In the genomic region with DNA sequence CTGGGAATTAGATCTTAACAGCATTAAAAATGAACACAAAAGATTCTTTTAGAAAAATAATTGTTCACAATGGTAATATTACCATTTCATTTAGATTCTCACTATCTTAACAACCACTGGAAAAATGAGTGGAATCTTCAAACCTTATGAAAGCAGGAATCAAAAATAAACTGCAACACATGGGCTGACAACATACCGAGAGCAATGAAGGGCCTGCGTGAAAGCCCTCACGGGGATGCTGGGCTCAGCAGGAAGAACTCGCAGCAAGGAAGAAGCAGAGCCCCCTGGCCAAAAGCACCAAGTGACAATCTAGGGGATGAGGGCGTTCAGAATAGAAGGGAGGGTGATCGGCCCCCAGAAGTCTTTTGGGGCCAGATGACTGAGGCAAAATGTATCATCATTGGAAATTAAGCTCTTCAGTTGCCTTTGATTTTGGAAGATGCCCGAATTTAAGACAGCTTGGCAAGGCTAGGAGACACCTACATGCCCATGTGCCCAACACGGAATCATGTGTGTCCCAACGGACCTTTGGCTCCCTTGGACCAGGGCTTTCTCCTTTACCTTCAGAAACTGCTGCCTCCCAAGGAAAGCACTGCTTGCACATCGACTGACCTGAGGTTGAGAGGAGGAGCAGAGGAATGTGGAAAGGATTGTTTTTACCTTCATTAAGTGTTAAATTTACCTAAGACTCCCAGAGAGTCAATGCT, we compare ENCODE assay signal across 16 cellular contexts.
A peak's percentile ranks its signal among the peaks of the same experiment; 100 is the strongest.
DNase-seq lines count a peak whose midpoint lies in the region; ATAC-seq and TF ChIP-seq lines count a peak whose summit lies in the region.
"Had no signal": no experiment of that assay in that cellular context is flagged by ENCODE, and none has a peak within 500 bp of the region (broad histone marks: within the 10 kb centered on the region; RNA-seq: fewer than 3 reads in every experiment).

No MANE protein-coding gene starts in this region.

- no TSS peak for BruUV-seq in Panc1 (replicated peaks; lab: Mats Ljungman, UMichigan)

- H3K36me3 ChIP-seq in Panc1 (ENCODE audit: control insufficient read depth, insufficient read depth, low read length): no peaks in the 10 kb centered on the region
- H3K36me3 ChIP-seq in breast epithelium: no peaks in the 10 kb centered on the region
- H3K36me3 ChIP-seq in thyroid gland: no peaks in the 10 kb centered on the region
- H3K36me3 ChIP-seq: MG63 had no signal

- TF ChIP-seq POLR2A in breast epithelium (IDR thresholded peaks at IDR 0.05): no peak
- TF ChIP-seq POLR2A in thyroid gland (IDR thresholded peaks at IDR 0.05): no peak

- H3K4me3 ChIP-seq in Panc1 (ENCODE audit: low read depth in 2 of 2, low read length in 2 of 2) (no peak overlapping the region), breast epithelium (no peak overlapping the region), thyroid gland (replicated peaks in 1 of 3) (no peak overlapping the region)
- H3K4me3 ChIP-seq: lung, MG63 had no signal

- ATAC-seq in Panc1 (no peak), HG03354 (IDR thresholded peaks at IDR 0.05; ENCODE audit: poor library complexity, severe bottlenecking, unreplicated experiment) (no peak)

- DNase-seq in Panc1 (ENCODE audit: low read depth, low spot score) (no peak), breast epithelium (ENCODE audit: low spot score in 2 of 2) (no peak), mesothelial cell of epicardium (ENCODE audit: low spot score in 2 of 2, unreplicated experiment in 2 of 2) (no peak), thyroid gland (no peak), NCI-H146 (lab: John Stamatoyannopoulos, UW) (no peak), NCI-H187 treated with DMSO at 0.1 percent for 48 hours (lab: John Stamatoyannopoulos, UW) (no peak), NCI-H1436 treated with DMSO at 0.1 percent for 48 hours (lab: John Stamatoyannopoulos, UW) (no peak)
- DNase-seq: activated CD4-positive, alpha-beta T cell treated with anti-CD3 and anti-CD28 coated beads, Interleukin-2, amount 10 ng/mL, durations not matched to agents 7 days and 5 days; activated naive CD8-positive, alpha-beta T cell treated with anti-CD3 and anti-CD28 coated beads, Interleukin-2, amount 10 ng/mL, durations not matched to agents 7 days and 5 days; CD4-positive, alpha-beta T cell; NCI-H2107; stimulated activated naive CD4-positive, alpha-beta T cell; T-helper 9 cell had no signal

- H3K27me3 ChIP-seq in Panc1 (ENCODE audit: control insufficient read depth, insufficient read depth, low read length) (no peaks in the 10 kb centered on the region), breast epithelium (no peaks in the 10 kb centered on the region), thyroid gland (no peaks in the 10 kb centered on the region)
- H3K27me3 ChIP-seq: MG63 had no signal

- no peaks in the 10 kb centered on the region for H3K9me3 ChIP-seq in Panc1 (ENCODE audit: control insufficient read depth, insufficient read depth, low read depth, low read length)
- H3K9me3 ChIP-seq in breast epithelium: no peaks in the 10 kb centered on the region
- no peaks in the 10 kb centered on the region for H3K9me3 ChIP-seq in thyroid gland
- H3K9me3 ChIP-seq: MG63 had no signal

- H3K27ac Mint-ChIP-seq in mesothelial cell of epicardium: peak overlapping the region; percentile 96
- H3K27ac Mint-ChIP-seq: activated CD4-positive, alpha-beta T cell treated with anti-CD3 and anti-CD28 coated beads, Interleukin-2, amount 10 ng/mL, durations not matched to agents 7 days and 5 days; activated naive CD8-positive, alpha-beta T cell treated with anti-CD3 and anti-CD28 coated beads, Interleukin-2, amount 10 ng/mL, durations not matched to agents 7 days and 5 days; CD4-positive, alpha-beta T cell had no signal

- in situ Hi-C loops in Panc1 (cut with HindIII; ENCODE audit: low pct_unique_long_range_greater_than_20kb, low sequenced_read_pairs): no loop called here

- 73 to 79% methylated on average over 10 of the region's 10 CpGs for WGBS in thyroid gland, 2 donors

- H3K27ac ChIP-seq in Panc1 (ENCODE audit: low read length) (0 out of 2 replicates have a peak overlapping the region, but pooled peaks have one; percentile 5), breast epithelium (peak overlapping the region; percentile 40 to 87), thyroid gland (peak overlapping the region in 2 of 3 donors; percentile 10 to 15)

- H3K4me1 ChIP-seq in Panc1 (ENCODE audit: control insufficient read depth, insufficient read depth, low read length): peaks cover 11% of the 10 kb centered on the region
- peaks cover 1 to 6% of the 10 kb centered on the region in 2 donors for H3K4me1 ChIP-seq in breast epithelium
- H3K4me1 ChIP-seq in thyroid gland: peaks cover 17 to 28% of the 10 kb centered on the region in 2 donors

- no peak overlapping the region for H3K4me3 Mint-ChIP-seq in mesothelial cell of epicardium
- H3K4me3 Mint-ChIP-seq: activated CD4-positive, alpha-beta T cell treated with anti-CD3 and anti-CD28 coated beads, Interleukin-2, amount 10 ng/mL, durations not matched to agents 7 days and 5 days; activated naive CD8-positive, alpha-beta T cell treated with anti-CD3 and anti-CD28 coated beads, Interleukin-2, amount 10 ng/mL, durations not matched to agents 7 days and 5 days; CD4-positive, alpha-beta T cell had no signal

- H3K9me3 Mint-ChIP-seq in mesothelial cell of epicardium: no peaks in the 10 kb centered on the region
- H3K9me3 Mint-ChIP-seq: activated naive CD8-positive, alpha-beta T cell treated with anti-CD3 and anti-CD28 coated beads, Interleukin-2, amount 10 ng/mL, durations not matched to agents 7 days and 5 days; CD4-positive, alpha-beta T cell had no signal

- no peaks in the 10 kb centered on the region for H3K36me3 Mint-ChIP-seq in mesothelial cell of epicardium

- H3K27me3 Mint-ChIP-seq in mesothelial cell of epicardium (ENCODE audit: low read depth): no peaks in the 10 kb centered on the region
- H3K27me3 Mint-ChIP-seq: activated CD4-positive, alpha-beta T cell treated with anti-CD3 and anti-CD28 coated beads, Interleukin-2, amount 10 ng/mL, durations not matched to agents 7 days and 5 days; CD4-positive, alpha-beta T cell had no signal

- POLR2A ChIA-PET in Panc1 (lab: Charles Lee): interaction anchor here (0.5 kb wide), 1 partner anchor 37 kb away, joined by 5 read pairs; no protein-coding TSS in a partner anchor

- TF ChIP-seq CTCF in Panc1 (IDR thresholded peaks at IDR 0.05) (no peak), breast epithelium (IDR thresholded peaks at IDR 0.05) (no peak), mesothelial cell of epicardium (IDR thresholded peaks at IDR 0.05; ENCODE audit: unreplicated experiment) (no peak), thyroid gland (IDR thresholded peaks at IDR 0.05) (no peak)

- H3K4me1 Mint-ChIP-seq in mesothelial cell of epicardium: peaks cover 56% of the 10 kb centered on the region
- H3K4me1 Mint-ChIP-seq: activated CD4-positive, alpha-beta T cell treated with anti-CD3 and anti-CD28 coated beads, Interleukin-2, amount 10 ng/mL, durations not matched to agents 7 days and 5 days had no signal

- CTCF ChIA-PET in Panc1 (lab: Charles Lee): no interaction called here

- intact Hi-C loops in Panc1 (cut with micrococcal nuclease; ENCODE audit: unreplicated experiment) (no loop called here), breast epithelium (cut with DNase I; ENCODE audit: low total_unique reads) (no loop called here), thyroid gland (cut with DNase I) (no loop called here)

Comparison
In these comparisons a context has a peak if more than half of its experiments do, and no peak if none do; other contexts are left out.
1. H3K27ac ChIP-seq: peak in every context shown above with its lines; median percentile 64 in breast epithelium; 12 in thyroid gland; 5 in Panc1.